Comparison of ENCODE assay signal across 13 cellular contexts in genomic region chr14:77681196-77682157, GRCh38. TPM values are rescaled to one million over a fixed set of nuclear protein-coding genes. Genes with fewer than 3 reads are reported as not detected.
DNase-seq lines count a peak whose midpoint lies in the region; TF ChIP-seq lines count a peak whose summit lies in the region.
"Had no signal": no experiment of that assay in that cellular context is flagged by ENCODE, and none has a peak within 500 bp of the region (broad histone marks: within the 10 kb centered on the region; RNA-seq: fewer than 3 reads in every experiment).

No MANE protein-coding gene starts in this region.

- no peak for TF ChIP-seq CTCF in dorsolateral prefrontal cortex (IDR thresholded peaks at IDR 0.05 in 54 of 56, conservative IDR thresholded peaks at IDR 0.05 in 2 of 56; ENCODE audit: low read depth in 1 of 56, partially characterized antibody in 56 of 56)

- peaks cover 9% of the 10 kb centered on the region for H3K4me1 ChIP-seq in rectal smooth muscle tissue (ENCODE audit: control insufficient read depth, insufficient read depth, low read length)

- H3K27ac ChIP-seq in dorsolateral prefrontal cortex (peak overlapping the region in 54 of 59 donors; percentile 13 to 83 (median 60)), rectal smooth muscle tissue (ENCODE audit: low read depth, low read length) (peak overlapping the region; percentile 64)

- no peak overlapping the region for H3K4me3 ChIP-seq in dorsolateral prefrontal cortex
- no peak overlapping the region for H3K4me3 ChIP-seq in rectal smooth muscle tissue (ENCODE audit: low read length)

- no peaks in the 10 kb centered on the region for H3K27me3 ChIP-seq in dorsolateral prefrontal cortex
- H3K27me3 ChIP-seq in rectal smooth muscle tissue (ENCODE audit: control insufficient read depth, insufficient read depth, low read length): no peaks in the 10 kb centered on the region

- DNase-seq in GM03348 (ENCODE audit: low spot score) (peak; percentile 24), NCI-H345 treated with DMSO at 0.1 percent for 48 hours (lab: John Stamatoyannopoulos, UW; ENCODE audit: unreplicated experiment) (peak; percentile 25), dorsolateral prefrontal cortex (no peak), cerebellar cortex (ENCODE audit: low spot score) (no peak), globus pallidus (ENCODE audit: low spot score) (no peak)
- DNase-seq in activated CD8-positive, alpha-beta memory T cell treated with anti-CD3 and anti-CD28 coated beads, Interleukin-2, amount 50 U/mL, for 4 hours: no peak
- no peak for DNase-seq in stimulated activated naive CD4-positive, alpha-beta T cell treated with Interleukin-2 at 50 U/mL for 16 hours (lab: John Stamatoyannopoulos, UW)
- DNase-seq: anterior cingulate cortex; glutamatergic neuron; stimulated activated CD4-positive, alpha-beta T cell treated with anti-CD3 and anti-CD28 coated beads, Interleukin-12 subunit alpha, Interleukin-12 subunit beta, amount 100 ng/mL, for 4 hours; stimulated activated naive CD4-positive, alpha-beta T cell; T-cell had no signal

- H3K36me3 ChIP-seq in rectal smooth muscle tissue (ENCODE audit: control insufficient read depth, insufficient read depth, low read length): peaks cover 4% of the 10 kb centered on the region

- intact Hi-C loops in dorsolateral prefrontal cortex (cut with DNase I): no loop called here

- H3K9ac ChIP-seq in rectal smooth muscle tissue (ENCODE audit: low read length): no peak overlapping the region

RNA-seq across cellular contexts. Expression of gene ALKBH1, which starts 26.3 kb away (rescaled TPM):
- total RNA-seq in dorsolateral prefrontal cortex: 10 to 100 TPM in 107 of 120 experiments, 1 to 10 TPM in 13; 7.9 to 21.4 (median 12.6) TPM

RNA-seq across cellular contexts. Expression of gene SLIRP, which starts 26.4 kb away (rescaled TPM):
- 100 to 1,000 TPM in 72 of 120 experiments, 10 to 100 TPM in 48; 60.9 to 153 (median 104) TPM for total RNA-seq in dorsolateral prefrontal cortex

Comparison
In these comparisons a context has a peak if more than half of its experiments do, and no peak if none do; other contexts are left out.
1. DNase-seq: peak in GM03348 (single experiment) and NCI-H345 treated with DMSO at 0.1 percent for 48 hours (single experiment); none in dorsolateral prefrontal cortex (0 of 10), activated CD8-positive, alpha-beta memory T cell treated with anti-CD3 and anti-CD28 coated beads, Interleukin-2, amount 50 U/mL, for 4 hours (single experiment), cerebellar cortex (single experiment), stimulated activated naive CD4-positive, alpha-beta T cell treated with Interleukin-2 at 50 U/mL for 16 hours (single experiment) and globus pallidus (single experiment).